7 cellular contexts compared by ENCODE assay signal in genomic region chr5:138163721-138164120, GRCh38. TPM values are rescaled to one million over a fixed set of nuclear protein-coding genes. Genes with fewer than 3 reads are reported as not detected.
"Had no signal": no experiment of that assay in that cellular context is flagged by ENCODE, and none has a peak within 500 bp of the region (broad histone marks: within the 10 kb centered on the region; RNA-seq: fewer than 3 reads in every experiment).

No MANE protein-coding gene starts in this region.

- H2AFZ ChIP-seq: GM23338 had no signal

- H3K4me2 ChIP-seq: GM23338 had no signal

- H3K4me3 ChIP-seq: GM23338, K562 had no signal

- ATAC-seq: GM23338, K562 had no signal

- H3K4me1 Mint-ChIP-seq: GM23338, H9 had no signal

- H3K9me3 Mint-ChIP-seq: GM23338, H9, HFFc6 had no signal

- H3K4me3 Mint-ChIP-seq: GM23338, H9, HFFc6 had no signal

- H3K27ac Mint-ChIP-seq: GM23338, HFFc6 had no signal

- DNase-seq: H9, HCEC 1CT, HFFc6, IMR-90 had no signal

RNA-seq across cellular contexts. Expression of gene NME5, which starts 24.5 kb away (rescaled TPM):
- total RNA-seq: GM23338, HT-29, K562 had no signal
- polyA plus RNA-seq: K562 had no signal
